ENCODE assay signal across 9 cellular contexts in the genomic region with DNA sequence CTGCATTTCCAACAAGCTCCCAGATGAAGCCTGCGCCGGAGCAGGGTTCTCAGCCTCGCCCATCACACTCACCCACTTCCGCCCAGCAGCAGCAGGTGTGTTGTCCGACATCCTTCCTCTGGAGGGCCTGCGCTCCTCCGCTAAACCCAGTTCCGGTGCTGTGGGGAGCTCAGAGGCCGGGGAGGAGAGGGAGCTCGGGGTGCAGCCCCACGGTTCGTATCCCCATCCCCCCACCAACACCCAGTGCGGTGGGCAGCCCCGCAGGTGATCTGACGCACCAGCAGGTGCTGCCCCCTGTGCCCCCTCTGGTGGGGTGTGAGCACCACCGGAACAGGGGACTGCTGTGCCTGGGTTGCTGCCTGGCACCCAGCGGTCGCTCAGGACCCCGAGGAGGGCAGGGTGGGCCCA. TPM values are rescaled to one million over a fixed set of nuclear protein-coding genes. Genes with fewer than 3 reads are reported as not detected.
A peak's percentile ranks its signal among the peaks of the same experiment; 100 is the strongest.
DNase-seq lines count a peak whose midpoint lies in the region; ATAC-seq, FAIRE-seq and TF ChIP-seq lines count a peak whose summit lies in the region.
"Had no signal": no experiment of that assay in that cellular context is flagged by ENCODE, and none has a peak within 500 bp of the region (broad histone marks: within the 10 kb centered on the region; RNA-seq: fewer than 3 reads in every experiment).

No MANE protein-coding gene starts in this region.

- no peaks in the 10 kb centered on the region for H3K9me2 ChIP-seq in MM.1S (replicated peaks; ENCODE audit: insufficient read depth, low read length)

- POLR2A ChIA-PET in WTC11 (lab: Charles Lee), result interaction anchor here (0.5 to 0.6 kb wide), 2 partner anchors 45 to 922 kb away, joined by 3 to 4 read pairs; no protein-coding TSS in a partner anchor

- peak overlapping the region; percentile 37; the same call in 1 of the 2 replicates for H3K9ac ChIP-seq in MM.1S (ENCODE audit: low read length)

- CTCF ChIA-PET in WTC11 (lab: Charles Lee), result interaction anchor here (0.7 to 1.3 kb wide), 5 partner anchors 14 to 168 kb away, joined by 3 to 4 read pairs (median 3); no protein-coding TSS in a partner anchor

- no peaks in the 10 kb centered on the region for H3K9me3 ChIP-seq in MM.1S (replicated peaks; ENCODE audit: insufficient read depth, low read length)
- H3K9me3 ChIP-seq: thyroid gland had no signal

- peaks cover 25% of the 10 kb centered on the region for H3K4me1 ChIP-seq in MM.1S (ENCODE audit: low read length)

- H3K27ac ChIP-seq in MM.1S (ENCODE audit: low read length), result no peak overlapping the region
- H3K27ac ChIP-seq: thyroid gland had no signal

- FAIRE-seq in frontal cortex (lab: Jason Lieb, UNC), result no peak

- peaks cover 40% of the 10 kb centered on the region for H3K4me1 Mint-ChIP-seq in activated T-cell treated with anti-CD3 and anti-CD28 coated beads, Interleukin-2, amount 50 U/mL, for 24 hours (ENCODE audit: low read depth)
- peaks cover 28 to 56% of the 10 kb centered on the region in 2 donors for H3K4me1 Mint-ChIP-seq in natural killer cell
- peaks cover 16% of the 10 kb centered on the region for H3K4me1 Mint-ChIP-seq in WTC11

- intact Hi-C loops in natural killer cell (cut with micrococcal nuclease), result loop anchor here (2.0 to 10.0 kb wide), 2 partner anchors 169 to 1009 kb away; no protein-coding TSS in a partner anchor

- peak overlapping the region; percentile 76 for H2AFZ ChIP-seq in MM.1S (ENCODE audit: low read length)

- H3K4me3 ChIP-seq in MM.1S (ENCODE audit: low read length), result peak overlapping the region; percentile 50
- H3K4me3 ChIP-seq: thyroid gland had no signal

- H3K36me3 Mint-ChIP-seq in activated T-cell treated with anti-CD3 and anti-CD28 coated beads, Interleukin-2, amount 50 U/mL, for 24 hours (ENCODE audit: low read depth), result peaks cover 9% of the 10 kb centered on the region
- H3K36me3 Mint-ChIP-seq in natural killer cell, result no peaks in the 10 kb centered on the region
- no peaks in the 10 kb centered on the region for H3K36me3 Mint-ChIP-seq in WTC11

- peaks cover 11% of the 10 kb centered on the region for H3F3A ChIP-seq in MM.1S (ENCODE audit: insufficient read depth, low read length)

- ATAC-seq in natural killer cell, result peak in 1 of 3 donors; percentile 6
- no peak for ATAC-seq in WTC11

- no peaks in the 10 kb centered on the region for H3K27me3 Mint-ChIP-seq in activated T-cell treated with anti-CD3 and anti-CD28 coated beads, Interleukin-2, amount 50 U/mL, for 24 hours
- H3K27me3 Mint-ChIP-seq in natural killer cell (ENCODE audit: low read depth in 2 of 2) (no peaks in the 10 kb centered on the region), WTC11 (ENCODE audit: low read depth) (no peaks in the 10 kb centered on the region; the same call in 1 of the 2 replicates)

- peak; percentile 20 for TF ChIP-seq CTCF in MM.1S (IDR thresholded peaks at IDR 0.05; ENCODE audit: low read length)
- no peak for TF ChIP-seq CTCF in natural killer cell (IDR thresholded peaks at IDR 0.05)
- no peak for TF ChIP-seq CTCF in WTC11 (IDR thresholded peaks at IDR 0.05)

- peaks cover 41% of the 10 kb centered on the region for H3K27me3 ChIP-seq in MM.1S (replicated peaks; ENCODE audit: insufficient read depth, low read length)
- H3K27me3 ChIP-seq: thyroid gland had no signal

- no peaks in the 10 kb centered on the region for H4K20me1 ChIP-seq in MM.1S (ENCODE audit: insufficient read depth, low read length)

- H3K4me3 Mint-ChIP-seq in activated T-cell treated with anti-CD3 and anti-CD28 coated beads, Interleukin-2, amount 50 U/mL, for 24 hours, result peak overlapping the region; percentile 84
- H3K4me3 Mint-ChIP-seq in natural killer cell (peak overlapping the region; percentile 88), WTC11 (no peak overlapping the region)

- DNase-seq in COR-L47 (lab: John Stamatoyannopoulos, UW) (peak; percentile 48), MM.1S (peak; percentile 55), natural killer cell (peak; percentile 26), frontal cortex (ENCODE audit: low spot score in 2 of 2) (no peak), NOMO-1 treated with DMSO at 0.1 percent for 48 hours (lab: John Stamatoyannopoulos, UW; ENCODE audit: unreplicated experiment) (no peak), WTC11 (ENCODE audit: low spot score) (no peak), A172 (ENCODE audit: low spot score) (no peak)
- peak; percentile 67 for DNase-seq in activated T-cell treated with anti-CD3 and anti-CD28 coated beads, Interleukin-2, amount 50 U/mL, for 24 hours

- H3K79me2 ChIP-seq in MM.1S (ENCODE audit: low read length), result peaks cover 7% of the 10 kb centered on the region

- H3K27ac Mint-ChIP-seq in activated T-cell treated with anti-CD3 and anti-CD28 coated beads, Interleukin-2, amount 50 U/mL, for 24 hours, result peak overlapping the region; percentile 82
- H3K27ac Mint-ChIP-seq in natural killer cell, result peak overlapping the region; percentile 91 to 96
- H3K27ac Mint-ChIP-seq in WTC11, result no peak overlapping the region

- no peaks in the 10 kb centered on the region for H3K9me3 Mint-ChIP-seq in activated T-cell treated with anti-CD3 and anti-CD28 coated beads, Interleukin-2, amount 50 U/mL, for 24 hours
- H3K9me3 Mint-ChIP-seq in natural killer cell (no peaks in the 10 kb centered on the region), WTC11 (no peaks in the 10 kb centered on the region)

- H3K4me2 ChIP-seq in MM.1S (ENCODE audit: low read depth, low read length), result peak overlapping the region; percentile 96

- H3K36me3 ChIP-seq in MM.1S (replicated peaks; ENCODE audit: insufficient read depth, low read length), result no peaks in the 10 kb centered on the region
- H3K36me3 ChIP-seq: thyroid gland had no signal

TF ChIP-seq in WTC11, 78 proteins besides CTCF, POLR2A, EP300 and RAD21:
- no peak for TF ChIP-seq JAZF1 (CRISPR knock-in tag; IDR thresholded peaks at IDR 0.05)
- no peak for TF ChIP-seq NFYB (CRISPR knock-in tag; conservative IDR thresholded peaks at IDR 0.05; ENCODE audit: low read depth)
- TF ChIP-seq, protein P1, sequence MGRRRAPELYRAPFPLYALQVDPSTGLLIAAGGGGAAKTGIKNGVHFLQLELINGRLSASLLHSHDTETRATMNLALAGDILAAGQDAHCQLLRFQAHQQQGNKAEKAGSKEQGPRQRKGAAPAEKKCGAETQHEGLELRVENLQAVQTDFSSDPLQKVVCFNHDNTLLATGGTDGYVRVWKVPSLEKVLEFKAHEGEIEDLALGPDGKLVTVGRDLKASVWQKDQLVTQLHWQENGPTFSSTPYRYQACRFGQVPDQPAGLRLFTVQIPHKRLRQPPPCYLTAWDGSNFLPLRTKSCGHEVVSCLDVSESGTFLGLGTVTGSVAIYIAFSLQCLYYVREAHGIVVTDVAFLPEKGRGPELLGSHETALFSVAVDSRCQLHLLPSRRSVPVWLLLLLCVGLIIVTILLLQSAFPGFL (CRISPR knock-in tag; IDR thresholded peaks at IDR 0.05; ENCODE audit: borderline replicate concordance), result no peak
- no peak for TF ChIP-seq FOXP1 (CRISPR knock-in tag; IDR thresholded peaks at IDR 0.05; ENCODE audit: borderline replicate concordance)
- TF ChIP-seq, protein P2, sequence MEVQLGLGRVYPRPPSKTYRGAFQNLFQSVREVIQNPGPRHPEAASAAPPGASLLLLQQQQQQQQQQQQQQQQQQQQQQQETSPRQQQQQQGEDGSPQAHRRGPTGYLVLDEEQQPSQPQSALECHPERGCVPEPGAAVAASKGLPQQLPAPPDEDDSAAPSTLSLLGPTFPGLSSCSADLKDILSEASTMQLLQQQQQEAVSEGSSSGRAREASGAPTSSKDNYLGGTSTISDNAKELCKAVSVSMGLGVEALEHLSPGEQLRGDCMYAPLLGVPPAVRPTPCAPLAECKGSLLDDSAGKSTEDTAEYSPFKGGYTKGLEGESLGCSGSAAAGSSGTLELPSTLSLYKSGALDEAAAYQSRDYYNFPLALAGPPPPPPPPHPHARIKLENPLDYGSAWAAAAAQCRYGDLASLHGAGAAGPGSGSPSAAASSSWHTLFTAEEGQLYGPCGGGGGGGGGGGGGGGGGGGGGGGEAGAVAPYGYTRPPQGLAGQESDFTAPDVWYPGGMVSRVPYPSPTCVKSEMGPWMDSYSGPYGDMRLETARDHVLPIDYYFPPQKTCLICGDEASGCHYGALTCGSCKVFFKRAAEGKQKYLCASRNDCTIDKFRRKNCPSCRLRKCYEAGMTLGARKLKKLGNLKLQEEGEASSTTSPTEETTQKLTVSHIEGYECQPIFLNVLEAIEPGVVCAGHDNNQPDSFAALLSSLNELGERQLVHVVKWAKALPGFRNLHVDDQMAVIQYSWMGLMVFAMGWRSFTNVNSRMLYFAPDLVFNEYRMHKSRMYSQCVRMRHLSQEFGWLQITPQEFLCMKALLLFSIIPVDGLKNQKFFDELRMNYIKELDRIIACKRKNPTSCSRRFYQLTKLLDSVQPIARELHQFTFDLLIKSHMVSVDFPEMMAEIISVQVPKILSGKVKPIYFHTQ (CRISPR knock-in tag; IDR thresholded peaks at IDR 0.05), result no peak
- TF ChIP-seq, protein P3, sequence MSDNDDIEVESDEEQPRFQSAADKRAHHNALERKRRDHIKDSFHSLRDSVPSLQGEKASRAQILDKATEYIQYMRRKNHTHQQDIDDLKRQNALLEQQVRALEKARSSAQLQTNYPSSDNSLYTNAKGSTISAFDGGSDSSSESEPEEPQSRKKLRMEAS (CRISPR knock-in tag; IDR thresholded peaks at IDR 0.05), result no peak
- no peak for TF ChIP-seq NR3C1 (CRISPR knock-in tag; conservative IDR thresholded peaks at IDR 0.05; ENCODE audit: low read depth)
- TF ChIP-seq GABPB1 (CRISPR knock-in tag; IDR thresholded peaks at IDR 0.05), result no peak
- no peak for TF ChIP-seq ZNF263 (CRISPR knock-in tag; IDR thresholded peaks at IDR 0.05; ENCODE audit: low read depth)
- no peak for TF ChIP-seq ETV6 (CRISPR knock-in tag; IDR thresholded peaks at IDR 0.05)

RNA-seq across cellular contexts. Expression of a gene that starts 3.4 kb away (rescaled TPM):
- total RNA-seq in natural killer cell (10 to 100 TPM in 1 of 3 donors, 1 to 10 TPM in 2; 8.1 to 11.1 (median 9.8) TPM), frontal cortex (20.0 TPM), WTC11 (2021) (28.6 to 31.7 TPM (median 29.3 TPM) in 3 replicates)
- 17.0 and 24.0 TPM in 2 replicates for total RNA-seq in A172 (2014; rRNA removed; shearing (Covaris generic))

RNA-seq across cellular contexts. Expression of a gene that starts 24.2 kb away (rescaled TPM):
- total RNA-seq in natural killer cell, result 10 to 100 TPM; 89.2 to 98.9 (median 91.9) TPM
- total RNA-seq in frontal cortex, result 29.8 TPM
- 72.1 to 80.4 TPM (median 79.8 TPM) in 3 replicates for total RNA-seq in WTC11 (2021)
- total RNA-seq in A172 (2014; rRNA removed; shearing (Covaris generic)), result 57.3 and 62.5 TPM in 2 replicates

RNA-seq across cellular contexts. Expression of a gene that starts 24.5 kb away (rescaled TPM):
- total RNA-seq in natural killer cell, result 1 to 10 TPM; 8.0 to 9.3 (median 8.8) TPM
- total RNA-seq in frontal cortex, result 11.0 TPM
- total RNA-seq in WTC11 (2021), result 14.5 to 19.7 TPM (median 18.5 TPM) in 3 replicates
- total RNA-seq in A172 (2014; rRNA removed; shearing (Covaris generic)), result 5.1 and 7.0 TPM in 2 replicates

Comparison
In these comparisons a context has a peak if more than half of its experiments do, and no peak if none do; other contexts are left out.
1. DNase-seq: peak in COR-L47 (single experiment), MM.1S (single experiment), activated T-cell treated with anti-CD3 and anti-CD28 coated beads, Interleukin-2, amount 50 U/mL, for 24 hours (single experiment) and natural killer cell (single experiment); none in frontal cortex (0 of 2), NOMO-1 treated with DMSO at 0.1 percent for 48 hours (single experiment), WTC11 (single experiment) and A172 (single experiment).